ENCODE assay signal across 8 cellular contexts in the genomic region with DNA sequence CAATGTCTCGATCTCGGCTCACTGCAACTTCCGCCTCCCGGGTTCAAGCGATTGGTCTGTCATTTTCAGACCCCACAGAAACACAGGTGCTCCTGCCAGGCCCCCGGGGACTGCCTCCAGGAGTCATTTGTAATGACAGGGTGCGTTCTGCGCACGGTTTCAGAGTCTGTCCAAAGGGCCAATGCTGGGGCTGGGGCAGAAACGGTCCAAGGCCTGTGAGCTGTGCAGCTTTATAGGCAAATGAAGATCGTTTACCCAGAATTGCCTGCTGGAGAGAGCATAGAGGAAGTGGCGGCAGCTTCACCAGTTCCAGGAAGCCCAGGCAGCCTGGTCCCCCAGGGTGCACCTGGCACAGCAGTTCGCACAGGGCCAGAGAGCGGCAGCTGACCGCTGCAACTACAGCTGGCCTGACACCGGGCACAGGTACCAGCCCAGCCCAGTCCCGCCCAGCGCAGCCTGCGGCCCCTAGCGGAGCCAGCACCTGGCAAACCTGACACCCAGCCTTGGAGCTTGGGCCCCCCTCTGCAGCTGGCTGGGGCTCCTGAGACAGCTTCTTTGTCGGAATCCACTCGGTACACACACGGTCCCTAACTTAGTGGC.
A peak's percentile ranks its signal among the peaks of the same experiment; 100 is the strongest.
DNase-seq lines count a peak whose midpoint lies in the region; ATAC-seq and TF ChIP-seq lines count a peak whose summit lies in the region.
"Not testable (repeated sequence)": the region's sequence is repeated elsewhere in the genome, so short reads cannot be mapped to it uniquely, and the experiment has no call there.

No MANE protein-coding gene starts in this region.

- DNase-seq in GM06990 (ENCODE audit: extremely low read depth, insufficient read length), result peak; percentile 81
- peak in 2 of 3 experiments; percentile 59 to 77 for DNase-seq in NCI-H1417 (lab: John Stamatoyannopoulos, UW)
- DNase-seq in activated CD4-positive, alpha-beta T cell treated with anti-CD3 and anti-CD28 coated beads for 4 hours, result peak; percentile 45 to 47
- peak in 2 of 61 donors; percentile 17 to 24 for DNase-seq in caudate nucleus (lab: John Stamatoyannopoulos, UW)
- DNase-seq in mesenteric fat pad (ENCODE audit: low spot score), result peak; percentile 91

- H3K9me3 Mint-ChIP-seq in stimulated activated memory B cell treated with anti-CD40 and anti-IgM and Interleukin-4, amounts not matched to agents 10 μg/mL and 1 μg/mL and 100 μg/mL, for 72 hours, result not testable (repeated sequence)

- H3K4me3 ChIP-seq in GM06990 (replicated peaks; ENCODE audit: low read depth, low read length), result peak overlapping the region; percentile 57

- peaks cover 79% of the 10 kb centered on the region for H3K4me1 Mint-ChIP-seq in stimulated activated memory B cell treated with anti-CD40 and anti-IgM and Interleukin-4, amounts not matched to agents 10 μg/mL and 1 μg/mL and 100 μg/mL, for 72 hours

- not testable (repeated sequence) for H3K36me3 ChIP-seq in GM06990 (ENCODE audit: control insufficient read depth, insufficient read depth, low read length)

- peak overlapping the region; percentile 39 for H3K27ac ChIP-seq in caudate nucleus (ENCODE audit: low read depth, low read length)

- peaks cover 46% of the 10 kb centered on the region for H3K36me3 Mint-ChIP-seq in stimulated activated memory B cell treated with anti-CD40 and anti-IgM and Interleukin-4, amounts not matched to agents 10 μg/mL and 1 μg/mL and 100 μg/mL, for 72 hours

- H3K4me3 Mint-ChIP-seq in stimulated activated memory B cell treated with anti-CD40 and anti-IgM and Interleukin-4, amounts not matched to agents 10 μg/mL and 1 μg/mL and 100 μg/mL, for 72 hours, result peak overlapping the region; percentile 80

- H3K27me3 ChIP-seq in GM06990 (replicated peaks; ENCODE audit: control insufficient read depth, insufficient read depth, low read length), result not testable (repeated sequence)

- peak; percentile 53 for ATAC-seq in GM19438 (IDR thresholded peaks at IDR 0.05; ENCODE audit: low read depth, unreplicated experiment)
- ATAC-seq in HG03039 (IDR thresholded peaks at IDR 0.05; ENCODE audit: unreplicated experiment), result peak; percentile 30
- ATAC-seq in stimulated activated memory B cell treated with anti-CD40 and anti-IgM and Interleukin-4, amounts not matched to agents 10 μg/mL and 1 μg/mL and 100 μg/mL, for 72 hours, result peak; percentile 90

- TF ChIP-seq CTCF in GM06990 (IDR thresholded peaks at IDR 0.05; ENCODE audit: insufficient read depth, low read length, poor library complexity, severe bottlenecking), result peak; percentile 21

- peak overlapping the region; percentile 93 for H3K27ac Mint-ChIP-seq in stimulated activated memory B cell treated with anti-CD40 and anti-IgM and Interleukin-4, amounts not matched to agents 10 μg/mL and 1 μg/mL and 100 μg/mL, for 72 hours

- not testable (repeated sequence) for H3K27me3 Mint-ChIP-seq in stimulated activated memory B cell treated with anti-CD40 and anti-IgM and Interleukin-4, amounts not matched to agents 10 μg/mL and 1 μg/mL and 100 μg/mL, for 72 hours

Comparison
In these comparisons a context has a peak if more than half of its experiments do, and no peak if none do; other contexts are left out.
1. ATAC-seq: peak in every context shown above with its lines; median percentile 90 in stimulated activated memory B cell treated with anti-CD40 and anti-IgM and Interleukin-4, amounts not matched to agents 10 μg/mL and 1 μg/mL and 100 μg/mL, for 72 hours; 53 in GM19438; 30 in HG03039.